In genomic region chr7:99616359-99617186, GRCh38 we compare ENCODE assay signal across 8 cellular contexts. TPM values are rescaled to one million over a fixed set of nuclear protein-coding genes. Genes with fewer than 3 reads are reported as not detected.
DNase-seq lines count a peak whose midpoint lies in the region; ATAC-seq and TF ChIP-seq lines count a peak whose summit lies in the region.

Gene ZSCAN25, plus strand, starts transcription at chr7:99616946. Its CDS starts 2,661 bp downstream, at chr7:99619607.

- POLR2A ChIA-PET in HEK293 (lab: Yijun Ruan, JAX) = interaction anchor here (0.6 to 2.1 kb wide), 16 partner anchors 10 to 954 kb away, joined by 3 to 17 read pairs (median 4); partner anchors contain the start of genes AP4M1, CPSF4, FAM200A and MCM7

- no peaks in the 10 kb centered on the region for H3K9me3 ChIP-seq in HEK293 (ENCODE audit: control insufficient read depth, insufficient read depth, low read depth, low read length)
- H3K9me3 ChIP-seq in SK-N-MC (ENCODE audit: low read depth, low read length) = no peaks in the 10 kb centered on the region
- no peaks in the 10 kb centered on the region for H3K9me3 ChIP-seq in testis

- peak; percentile 77 for DNase-seq in GM04504 (ENCODE audit: low read depth)
- DNase-seq in MV-4-11 (lab: John Stamatoyannopoulos, UW) = peak; percentile 84
- peak; percentile 78 for DNase-seq in SK-N-MC (ENCODE audit: low read depth, low spot score)
- peak; percentile 86 for DNase-seq in activated naive CD4-positive, alpha-beta T cell treated with anti-CD3 and anti-CD28 coated beads, Interleukin-2, amount 50 U/mL, for 16 hours
- peak; percentile 91 for DNase-seq in glomerular visceral epithelial cell (ENCODE audit: extremely low spot score)
- DNase-seq in omental fat pad (ENCODE audit: low spot score) = peak; percentile 50
- peak; percentile 96 for DNase-seq in testis

- H3K4me3 ChIP-seq in HEK293 (ENCODE audit: low read depth, low read length) (peak within 1 kb of the TSS; percentile 93), SK-N-MC (peak within 1 kb of the TSS; percentile 99), testis (peak within 1 kb of the TSS; percentile 94)

- TF ChIP-seq POLR2A in testis (IDR thresholded peaks at IDR 0.05) = no peak

- TF ChIP-seq CTCF in HEK293 (tag by site-specific recombination; IDR thresholded peaks at IDR 0.05) = peak; percentile 93
- TF ChIP-seq CTCF in omental fat pad (IDR thresholded peaks at IDR 0.05) = no peak
- TF ChIP-seq CTCF in testis (IDR thresholded peaks at IDR 0.05) = peak in 1 of 3 experiments; percentile 10

- CTCF ChIA-PET in HEK293 (lab: Yijun Ruan, JAX) = interaction anchor here (0.6 to 2.1 kb wide), 11 partner anchors 10 to 440 kb away, joined by 3 to 9 read pairs (median 3); partner anchors contain the start of gene FAM200A

- H3K36me3 ChIP-seq in HEK293 (ENCODE audit: control insufficient read depth in 2 of 2, insufficient read depth in 1 of 2, low read length in 2 of 2) (peaks cover 20 to 36% of the 10 kb centered on the region in 2 experiments), SK-N-MC (ENCODE audit: insufficient read depth, low read length) (peaks cover 35% of the 10 kb centered on the region), testis (ENCODE audit: low read depth, missing control alignments) (no peaks in the 10 kb centered on the region)

- peak within 1 kb of the TSS; percentile 97 for H3K9ac ChIP-seq in SK-N-MC (ENCODE audit: insufficient read length)

- peak; percentile 99 for ATAC-seq in omental fat pad (ENCODE audit: low FRiP score)

- peak within 1 kb of the TSS; percentile 71 for H3K27ac ChIP-seq in HEK293 (ENCODE audit: extremely low read depth, low read depth, low read length)
- peak within 1 kb of the TSS; percentile 66; the same call in 1 of the 2 replicates for H3K27ac ChIP-seq in SK-N-MC
- peak within 1 kb of the TSS; percentile 75 for H3K27ac ChIP-seq in testis

- H3K27me3 ChIP-seq in testis = no peaks in the 10 kb centered on the region

- H3K4me1 ChIP-seq in HEK293 (ENCODE audit: control insufficient read depth, insufficient read depth, low read length) (no peaks in the 10 kb centered on the region), testis (peaks cover 12% of the 10 kb centered on the region)

- 0% methylated on average over 34 of the region's 59 CpGs; no CpG with 5 or more reads in 1 of the 2 donors for WGBS in testis, 2 donors

- intact Hi-C loops in testis (cut with DNase I; ENCODE audit: low total_unique reads) = no loop called here

TF ChIP-seq in HEK293, 187 proteins besides CTCF, POLR2A, EP300 and RAD21 (continues in another document):
- peak; percentile 73 for TF ChIP-seq ZFP3 (tag by site-specific recombination; IDR thresholded peaks at IDR 0.05; ENCODE audit: low read depth)
- no peak for TF ChIP-seq ZNF514 (tag by site-specific recombination; IDR thresholded peaks at IDR 0.05)
- no peak for TF ChIP-seq ZNF214 (tag by site-specific recombination; IDR thresholded peaks at IDR 0.05; ENCODE audit: borderline replicate concordance)
- no peak for TF ChIP-seq ZNF624 (tag by site-specific recombination; IDR thresholded peaks at IDR 0.05)
- TF ChIP-seq ZNF10 (tag by site-specific recombination; IDR thresholded peaks at IDR 0.05) = peak; percentile 41; the same call in 1 of the 2 replicates
- TF ChIP-seq ZNF664 (tag by site-specific recombination; IDR thresholded peaks at IDR 0.05) = no peak; the same call in 1 of the 2 replicates
- TF ChIP-seq ZBTB44 (tag by site-specific recombination; IDR thresholded peaks at IDR 0.05) = no peak
- TF ChIP-seq PBX3 (CRISPR knock-in tag; IDR thresholded peaks at IDR 0.05) = peak; percentile 45; the same call in 1 of the 2 replicates
- no peak for TF ChIP-seq ZNF138 (tag by site-specific recombination; IDR thresholded peaks at IDR 0.05; ENCODE audit: borderline replicate concordance)
- peak; percentile 90 for TF ChIP-seq ZFP37 (tag by site-specific recombination; IDR thresholded peaks at IDR 0.05)
- peak; percentile 78 for TF ChIP-seq ZNF76 (tag by site-specific recombination; IDR thresholded peaks at IDR 0.05; ENCODE audit: borderline replicate concordance, low read depth)
- TF ChIP-seq ZNF658 (tag by site-specific recombination; IDR thresholded peaks at IDR 0.05) = no peak
- TF ChIP-seq ZBTB6 (tag by site-specific recombination; IDR thresholded peaks at IDR 0.05) = no peak
- no peak for TF ChIP-seq ZNF274 (IDR thresholded peaks at IDR 0.05; ENCODE audit: low read length)
- TF ChIP-seq ZNF274 (tag by site-specific recombination; IDR thresholded peaks at IDR 0.05; ENCODE audit: borderline replicate concordance) = no peak
- TF ChIP-seq ATF2 (tag by site-specific recombination; IDR thresholded peaks at IDR 0.05; ENCODE audit: low read depth) = no peak
- TF ChIP-seq ZNF692 (tag by site-specific recombination; IDR thresholded peaks at IDR 0.05) = peak; percentile 77
- TF ChIP-seq HIC1 (tag by site-specific recombination; IDR thresholded peaks at IDR 0.05) = no peak

RNA-seq across cellular contexts. Expression of gene ZSCAN25, which starts in this region (rescaled TPM):
- total RNA-seq in omental fat pad = 10 to 100 TPM in 3 of 4 donors, 1 to 10 TPM in 1; 9.1 to 21.0 (median 15.0) TPM
- 10 to 100 TPM; 31.0 to 36.0 TPM for total RNA-seq in testis
- polyA plus RNA-seq in testis (ENCODE audit: insufficient read depth, low read depth, low replicate concordance) = 14.1 TPM

Comparison
In these comparisons a context has a peak if more than half of its experiments do, and no peak if none do; other contexts are left out.
1. Peak in every context shown above with its lines: DNase-seq, ATAC-seq, H3K4me3 ChIP-seq and H3K27ac ChIP-seq.